In genomic region chr17:7321466-7321865, GRCh38 we compare ENCODE assay signal across 20 cellular contexts. TPM values are rescaled to one million over a fixed set of nuclear protein-coding genes. Genes with fewer than 3 reads are reported as not detected.
DNase-seq lines count a peak whose midpoint lies in the region; ATAC-seq, FAIRE-seq and TF ChIP-seq lines count a peak whose summit lies in the region.
"Had no signal": no experiment of that assay in that cellular context is flagged by ENCODE, and none has a peak within 500 bp of the region (broad histone marks: within the 10 kb centered on the region; RNA-seq: fewer than 3 reads in every experiment).

No MANE protein-coding gene starts in this region.

- H3K27me3 Mint-ChIP-seq in T-helper 17 cell: no peaks in the 10 kb centered on the region
- H3K27me3 Mint-ChIP-seq in activated CD8-positive, alpha-beta memory T cell treated with anti-CD3 and anti-CD28 coated beads, Interleukin-2, amount 10 ng/mL, durations not matched to agents 7 days and 5 days: no peaks in the 10 kb centered on the region

- intact Hi-C loops in Right ventricle myocardium inferior (cut with DNase I) (loop anchor here (10.0 kb wide), 1 partner anchor 263 kb away; the partner anchor contains the start of gene MPDU1), Right ventricle myocardium superior (cut with DNase I) (no loop called here), kidney (cut with DNase I) (no loop called here)

- H3K9me3 Mint-ChIP-seq in activated CD8-positive, alpha-beta memory T cell treated with anti-CD3 and anti-CD28 coated beads, Interleukin-2, amount 10 ng/mL, durations not matched to agents 7 days and 5 days (ENCODE audit: low read depth): no peaks in the 10 kb centered on the region
- H3K9me3 Mint-ChIP-seq: CD14-positive monocyte; CD8-positive, alpha-beta T cell had no signal

- H3K9me3 ChIP-seq in T-helper 17 cell (ENCODE audit: control insufficient read depth, low read length, poor library complexity, severe bottlenecking) (no peaks in the 10 kb centered on the region), kidney (ENCODE audit: control insufficient read depth in 1 of 2, low read length in 2 of 2) (no peaks in the 10 kb centered on the region)
- H3K9me3 ChIP-seq: A549 had no signal

- H3K36me3 Mint-ChIP-seq in T-helper 17 cell (ENCODE audit: low read depth): peaks cover 7% of the 10 kb centered on the region
- peaks cover 28% of the 10 kb centered on the region for H3K36me3 Mint-ChIP-seq in activated CD8-positive, alpha-beta memory T cell treated with anti-CD3 and anti-CD28 coated beads, Interleukin-2, amount 10 ng/mL, durations not matched to agents 7 days and 5 days

- no peak for FAIRE-seq in kidney (lab: Jason Lieb, UNC)
- FAIRE-seq: A549, D721Med, G401.6, HepG2, HTR-8/SVneo had no signal

- no peak overlapping the region for H3K9ac ChIP-seq in kidney (ENCODE audit: low read length in 2 of 2)

- peak overlapping the region in 1 of 2 donors; percentile 25 for H3K4me3 ChIP-seq in kidney (ENCODE audit: low read length in 2 of 2)
- H3K4me3 ChIP-seq: A549 had no signal

- ATAC-seq in Right ventricle myocardium inferior (no peak), Right ventricle myocardium superior (ENCODE audit: poor library complexity) (no peak), T-helper 17 cell (no peak)
- ATAC-seq in activated CD8-positive, alpha-beta memory T cell treated with anti-CD3 and anti-CD28 coated beads, Interleukin-2, amount 10 ng/mL, durations not matched to agents 7 days and 5 days: no peak
- ATAC-seq: A549; CD8-positive, alpha-beta T cell; HCT116; HepG2 had no signal

- no peak overlapping the region for H3K4me3 Mint-ChIP-seq in T-helper 17 cell
- H3K4me3 Mint-ChIP-seq in activated CD8-positive, alpha-beta memory T cell treated with anti-CD3 and anti-CD28 coated beads, Interleukin-2, amount 10 ng/mL, durations not matched to agents 7 days and 5 days: no peak overlapping the region
- H3K4me3 Mint-ChIP-seq: CD14-positive monocyte; CD8-positive, alpha-beta T cell had no signal

- no peak for TF ChIP-seq CTCF in kidney (IDR thresholded peaks at IDR 0.05; ENCODE audit: borderline replicate concordance, extremely low read depth, insufficient read depth)

- peaks cover 33 to 47% of the 10 kb centered on the region in 2 donors for H3K36me3 ChIP-seq in kidney (ENCODE audit: control insufficient read depth in 1 of 2, insufficient read depth in 2 of 2, low read length in 2 of 2)

- H3K4me1 Mint-ChIP-seq in T-helper 17 cell: peaks cover 12% of the 10 kb centered on the region
- peaks cover 6% of the 10 kb centered on the region for H3K4me1 Mint-ChIP-seq in activated CD8-positive, alpha-beta memory T cell treated with anti-CD3 and anti-CD28 coated beads, Interleukin-2, amount 10 ng/mL, durations not matched to agents 7 days and 5 days

- H3K4me1 ChIP-seq in kidney (ENCODE audit: control insufficient read depth in 1 of 2, insufficient read depth in 1 of 2, low read depth in 1 of 2, low read length in 2 of 2): peaks cover 3 to 21% of the 10 kb centered on the region in 2 donors
- H3K4me1 ChIP-seq: A549 had no signal

- peak; percentile 33 for DNase-seq in Right ventricle myocardium inferior (ENCODE audit: missing footprints)
- no peak for DNase-seq in Right ventricle myocardium superior
- no peak for DNase-seq in T-helper 17 cell
- DNase-seq in kidney: no peak
- no peak for DNase-seq in kidney glomerular epithelial cell (lab: John Stamatoyannopoulos, UW)
- no peak for DNase-seq in activated CD8-positive, alpha-beta memory T cell treated with anti-CD3 and anti-CD28 coated beads, Interleukin-2, amount 10 ng/mL, durations not matched to agents 7 days and 5 days
- DNase-seq in activated effector memory CD4-positive, alpha-beta T cell treated with anti-CD3 and anti-CD28 coated beads, Interleukin-2, amount 50 U/mL, for 16 hours: no peak
- DNase-seq: CD8-positive, alpha-beta T cell; COR-L47; DMS153; DMS79 treated with DMSO at 0.1 percent for 48 hours; EL had no signal

- H3K27ac Mint-ChIP-seq in T-helper 17 cell: peak overlapping the region; percentile 41
- H3K27ac Mint-ChIP-seq in activated CD8-positive, alpha-beta memory T cell treated with anti-CD3 and anti-CD28 coated beads, Interleukin-2, amount 10 ng/mL, durations not matched to agents 7 days and 5 days: no peak overlapping the region
- H3K27ac Mint-ChIP-seq: CD8-positive, alpha-beta T cell had no signal

- CTCF ChIA-PET in activated CD8-positive, alpha-beta memory T cell treated with anti-CD3 and anti-CD28 coated beads, Interleukin-2, amount 10 ng/mL, durations not matched to agents 7 days and 5 days (lab: Charles Lee): interaction anchor here (0.8 to 1.5 kb wide), 3 partner anchors 16 to 21 kb away, joined by 3 to 6 read pairs (median 5); no protein-coding TSS in a partner anchor

- peak overlapping the region; percentile 3 to 79 for H3K27ac ChIP-seq in kidney (ENCODE audit: low read depth in 2 of 2, low read length in 2 of 2)
- H3K27ac ChIP-seq: A549 had no signal

RNA-seq across cellular contexts. Expression of gene GPS2, which starts 6.3 kb away (rescaled TPM):
- total RNA-seq in Right ventricle myocardium inferior: 70.3 TPM
- 68.8 TPM for total RNA-seq in Right ventricle myocardium superior
- 100 to 1,000 TPM in 1 of 2 donors, 10 to 100 TPM in 1; 96.5 to 104 TPM for total RNA-seq in T-helper 17 cell
- total RNA-seq in kidney: 67.0 TPM
- polyA plus RNA-seq in kidney (ENCODE audit: insufficient read depth, low read depth, low replicate concordance): 101 TPM
- total RNA-seq in activated CD8-positive, alpha-beta memory T cell treated with anti-CD3 and anti-CD28 coated beads, Interleukin-2, amount 10 ng/mL, durations not matched to agents 7 days and 5 days: 10 to 100 TPM; 83.7 to 85.1 TPM

RNA-seq across cellular contexts. Expression of gene NEURL4, which starts 7.7 kb away (rescaled TPM):
- total RNA-seq in Right ventricle myocardium inferior: 30.8 TPM
- total RNA-seq in Right ventricle myocardium superior: 26.2 TPM
- 10 to 100 TPM; 29.9 to 43.8 TPM for total RNA-seq in T-helper 17 cell
- 44.7 TPM for total RNA-seq in kidney
- polyA plus RNA-seq in kidney (ENCODE audit: insufficient read depth, low read depth, low replicate concordance): 21.2 TPM
- 10 to 100 TPM; 43.7 to 44.8 TPM for total RNA-seq in activated CD8-positive, alpha-beta memory T cell treated with anti-CD3 and anti-CD28 coated beads, Interleukin-2, amount 10 ng/mL, durations not matched to agents 7 days and 5 days

RNA-seq across cellular contexts. Expression of gene EIF5A, which starts 14.0 kb away (rescaled TPM):
- total RNA-seq in Right ventricle myocardium inferior (326 TPM), Right ventricle myocardium superior (295 TPM), T-helper 17 cell (100 to 1,000 TPM; 496 to 601 TPM), kidney (306 TPM)
- 434 TPM for polyA plus RNA-seq in kidney (ENCODE audit: insufficient read depth, low read depth, low replicate concordance)
- total RNA-seq in activated CD8-positive, alpha-beta memory T cell treated with anti-CD3 and anti-CD28 coated beads, Interleukin-2, amount 10 ng/mL, durations not matched to agents 7 days and 5 days: 100 to 1,000 TPM; 575 to 853 TPM

RNA-seq across cellular contexts. Expression of gene ACAP1, which starts 14.9 kb away (rescaled TPM):
- total RNA-seq in Right ventricle myocardium inferior: 14.0 TPM
- total RNA-seq in Right ventricle myocardium superior: 14.9 TPM
- total RNA-seq in T-helper 17 cell: 100 to 1,000 TPM; 641 to 702 TPM
- 26.0 TPM for total RNA-seq in kidney
- polyA plus RNA-seq in kidney (ENCODE audit: insufficient read depth, low read depth, low replicate concordance): 9.9 TPM
- 100 to 1,000 TPM; 594 to 712 TPM for total RNA-seq in activated CD8-positive, alpha-beta memory T cell treated with anti-CD3 and anti-CD28 coated beads, Interleukin-2, amount 10 ng/mL, durations not matched to agents 7 days and 5 days

RNA-seq across cellular contexts. Expression of gene YBX2, which starts 27.0 kb away (rescaled TPM):
- total RNA-seq in Right ventricle myocardium inferior (0.81 TPM), Right ventricle myocardium superior (0.75 TPM), T-helper 17 cell (not detected), kidney (1.3 TPM)
- 3.3 TPM for polyA plus RNA-seq in kidney (ENCODE audit: insufficient read depth, low read depth, low replicate concordance)
- 1 to 10 TPM in 1 of 2 experiments, under 1 TPM in 1; 0.35 to 1.4 TPM for total RNA-seq in activated CD8-positive, alpha-beta memory T cell treated with anti-CD3 and anti-CD28 coated beads, Interleukin-2, amount 10 ng/mL, durations not matched to agents 7 days and 5 days
- total RNA-seq: CD8-positive, alpha-beta T cell; H4 had no signal
- polyA plus RNA-seq: CD14-positive monocyte had no signal
